21 cellular contexts compared by ENCODE assay signal in genomic region chr15:91383532-91383931, GRCh38.
DNase-seq lines count a peak whose midpoint lies in the region; ATAC-seq, FAIRE-seq and TF ChIP-seq lines count a peak whose summit lies in the region.
"Had no signal": no experiment of that assay in that cellular context is flagged by ENCODE, and none has a peak within 500 bp of the region (broad histone marks: within the 10 kb centered on the region; RNA-seq: fewer than 3 reads in every experiment).

No MANE protein-coding gene starts in this region.

- H3K4me1 ChIP-seq in A549, result no peaks in the 10 kb centered on the region
- H3K4me1 ChIP-seq: Caco-2 had no signal

- H3K4me1 Mint-ChIP-seq in activated T-cell treated with anti-CD3 and anti-CD28 coated beads, Interleukin-2, amount 50 U/mL, for 72 hours (ENCODE audit: low read depth), result no peaks in the 10 kb centered on the region
- H3K4me1 Mint-ChIP-seq: B cell had no signal

- TF ChIP-seq RAD21 in A549 (conservative IDR thresholded peaks at IDR 0.05 in 1 of 2, IDR thresholded peaks at IDR 0.05 in 1 of 2), result no peak

- H3K36me3 Mint-ChIP-seq in activated T-cell treated with anti-CD3 and anti-CD28 coated beads, Interleukin-2, amount 50 U/mL, for 72 hours (ENCODE audit: insufficient read depth in 2 of 2), result no peaks in the 10 kb centered on the region
- H3K36me3 Mint-ChIP-seq: CD8-positive, alpha-beta T cell had no signal

- 6% methylated on average over 2 of the region's 2 CpGs for WGBS in A549 (ENCODE audit: missing lambda C conversion rate)

- no peak for TF ChIP-seq EP300 in A549 (IDR thresholded peaks at IDR 0.05)

- no peak for TF ChIP-seq POLR2A in A549 (IDR thresholded peaks at IDR 0.05; ENCODE audit: low read length)

- FAIRE-seq in A549 (lab: Jason Lieb, UNC), result peak; percentile 68
- FAIRE-seq: A204.1, D721Med, G401.6, GM12891, GM19239 had no signal

- POLR2A ChIA-PET in A549 (lab: Yijun Ruan, JAX), result no interaction called here

- H3K4me3 Mint-ChIP-seq in activated T-cell treated with anti-CD3 and anti-CD28 coated beads, Interleukin-2, amount 50 U/mL, for 72 hours, result no peak overlapping the region
- H3K4me3 Mint-ChIP-seq: B cell; CD4-positive, alpha-beta T cell; CD8-positive, alpha-beta T cell had no signal

- peaks cover 0 to 7% of the 10 kb centered on the region in 2 donors for H3K9me3 Mint-ChIP-seq in activated T-cell treated with anti-CD3 and anti-CD28 coated beads, Interleukin-2, amount 50 U/mL, for 72 hours
- H3K9me3 Mint-ChIP-seq: CD4-positive, alpha-beta T cell had no signal

- H3K27ac Mint-ChIP-seq in activated T-cell treated with anti-CD3 and anti-CD28 coated beads, Interleukin-2, amount 50 U/mL, for 72 hours, result peak overlapping the region; percentile 1
- H3K27ac Mint-ChIP-seq: B cell; CD4-positive, alpha-beta T cell; CD8-positive, alpha-beta T cell had no signal

- TF ChIP-seq CTCF in A549 (IDR thresholded peaks at IDR 0.05), result no peak

- no peaks in the 10 kb centered on the region; the same call in 2 of the 3 replicates for H3K9me3 ChIP-seq in A549
- H3K9me3 ChIP-seq: Caco-2 had no signal

- H3K27ac ChIP-seq in A549, result no peak overlapping the region
- H3K27ac ChIP-seq: 22Rv1; BLaER1 treated with 17β-estradiol and CSF1 and Interleukin-3, amounts not matched to agents 10 nM and 100 nM; C4-2B had no signal

- no peaks in the 10 kb centered on the region for H3K27me3 Mint-ChIP-seq in activated T-cell treated with anti-CD3 and anti-CD28 coated beads, Interleukin-2, amount 50 U/mL, for 72 hours (ENCODE audit: low read depth)
- H3K27me3 Mint-ChIP-seq: B cell had no signal

- no peak overlapping the region for H3K4me2 ChIP-seq in A549

- DNase-seq in activated T-cell treated with anti-CD3 and anti-CD28 coated beads, Interleukin-2, amount 50 U/mL, for 72 hours, result no peak
- no peak for DNase-seq in activated T-cell treated with anti-CD3 and anti-CD28 coated beads, Interleukin-2, amount 50 U/mL, for 48 hours
- DNase-seq in A549 (ENCODE audit: low read depth in 1 of 2, low spot score in 1 of 2), result no peak
- no peak for DNase-seq in left lobe of liver (ENCODE audit: low spot score)
- DNase-seq in A172 (ENCODE audit: low spot score), result no peak
- DNase-seq in dermis blood vessel endothelial cell, result no peak
- DNase-seq: Caco-2; Calu3; CD4-positive, alpha-beta T cell; CD8-positive, alpha-beta T cell; DMS79 treated with DMSO at 0.1 percent for 48 hours; GF-D8 had no signal

- no peak for ATAC-seq in activated T-cell treated with anti-CD3 and anti-CD28 coated beads, Interleukin-2, amount 50 U/mL, for 72 hours (replicated peaks in 1 of 2)
- ATAC-seq in A549, result no peak
- peak; percentile 65 for ATAC-seq in left lobe of liver
- ATAC-seq: CD8-positive, alpha-beta T cell had no signal

- CTCF ChIA-PET in A549 (lab: Yijun Ruan, JAX), result no interaction called here

- no peak overlapping the region for H3K4me3 ChIP-seq in A549
- H3K4me3 ChIP-seq: BLaER1 treated with 17β-estradiol and CSF1 and Interleukin-3, amounts not matched to agents 10 nM and 100 nM had no signal

TF ChIP-seq in A549, 52 proteins besides CTCF, POLR2A, EP300 and RAD21:
- no peak for TF ChIP-seq KDM5A (IDR thresholded peaks at IDR 0.05)
- no peak for TF ChIP-seq CEBPB (IDR thresholded peaks at IDR 0.05)
- no peak for TF ChIP-seq ZFP36 (IDR thresholded peaks at IDR 0.05; ENCODE audit: borderline replicate concordance, partially characterized antibody)
- TF ChIP-seq EHF (CRISPR knock-in tag; IDR thresholded peaks at IDR 0.05), result no peak
- no peak for TF ChIP-seq RARB (CRISPR knock-in tag; IDR thresholded peaks at IDR 0.05)
- TF ChIP-seq, protein P1, sequence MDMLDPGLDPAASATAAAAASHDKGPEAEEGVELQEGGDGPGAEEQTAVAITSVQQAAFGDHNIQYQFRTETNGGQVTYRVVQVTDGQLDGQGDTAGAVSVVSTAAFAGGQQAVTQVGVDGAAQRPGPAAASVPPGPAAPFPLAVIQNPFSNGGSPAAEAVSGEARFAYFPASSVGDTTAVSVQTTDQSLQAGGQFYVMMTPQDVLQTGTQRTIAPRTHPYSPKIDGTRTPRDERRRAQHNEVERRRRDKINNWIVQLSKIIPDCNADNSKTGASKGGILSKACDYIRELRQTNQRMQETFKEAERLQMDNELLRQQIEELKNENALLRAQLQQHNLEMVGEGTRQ (IDR thresholded peaks at IDR 0.05), result no peak
- TF ChIP-seq TP53 (CRISPR knock-in tag; IDR thresholded peaks at IDR 0.05), result no peak
- TF ChIP-seq CBX2 (IDR thresholded peaks at IDR 0.05; ENCODE audit: borderline replicate concordance, low read depth), result no peak
- no peak for TF ChIP-seq SREBF2 (IDR thresholded peaks at IDR 0.05)
- no peak for TF ChIP-seq FOSL2 (IDR thresholded peaks at IDR 0.05)
- TF ChIP-seq FOSL2 (CRISPR knock-in tag; IDR thresholded peaks at IDR 0.05), result no peak
- TF ChIP-seq MAX (IDR thresholded peaks at IDR 0.05), result no peak
- TF ChIP-seq CHD2 (IDR thresholded peaks at IDR 0.05; ENCODE audit: low read length, partially characterized antibody), result no peak
- no peak for TF ChIP-seq MAFK (IDR thresholded peaks at IDR 0.05; ENCODE audit: partially characterized antibody)
- no peak for TF ChIP-seq FOXS1 (CRISPR knock-in tag; IDR thresholded peaks at IDR 0.05)
- TF ChIP-seq, protein P2, sequence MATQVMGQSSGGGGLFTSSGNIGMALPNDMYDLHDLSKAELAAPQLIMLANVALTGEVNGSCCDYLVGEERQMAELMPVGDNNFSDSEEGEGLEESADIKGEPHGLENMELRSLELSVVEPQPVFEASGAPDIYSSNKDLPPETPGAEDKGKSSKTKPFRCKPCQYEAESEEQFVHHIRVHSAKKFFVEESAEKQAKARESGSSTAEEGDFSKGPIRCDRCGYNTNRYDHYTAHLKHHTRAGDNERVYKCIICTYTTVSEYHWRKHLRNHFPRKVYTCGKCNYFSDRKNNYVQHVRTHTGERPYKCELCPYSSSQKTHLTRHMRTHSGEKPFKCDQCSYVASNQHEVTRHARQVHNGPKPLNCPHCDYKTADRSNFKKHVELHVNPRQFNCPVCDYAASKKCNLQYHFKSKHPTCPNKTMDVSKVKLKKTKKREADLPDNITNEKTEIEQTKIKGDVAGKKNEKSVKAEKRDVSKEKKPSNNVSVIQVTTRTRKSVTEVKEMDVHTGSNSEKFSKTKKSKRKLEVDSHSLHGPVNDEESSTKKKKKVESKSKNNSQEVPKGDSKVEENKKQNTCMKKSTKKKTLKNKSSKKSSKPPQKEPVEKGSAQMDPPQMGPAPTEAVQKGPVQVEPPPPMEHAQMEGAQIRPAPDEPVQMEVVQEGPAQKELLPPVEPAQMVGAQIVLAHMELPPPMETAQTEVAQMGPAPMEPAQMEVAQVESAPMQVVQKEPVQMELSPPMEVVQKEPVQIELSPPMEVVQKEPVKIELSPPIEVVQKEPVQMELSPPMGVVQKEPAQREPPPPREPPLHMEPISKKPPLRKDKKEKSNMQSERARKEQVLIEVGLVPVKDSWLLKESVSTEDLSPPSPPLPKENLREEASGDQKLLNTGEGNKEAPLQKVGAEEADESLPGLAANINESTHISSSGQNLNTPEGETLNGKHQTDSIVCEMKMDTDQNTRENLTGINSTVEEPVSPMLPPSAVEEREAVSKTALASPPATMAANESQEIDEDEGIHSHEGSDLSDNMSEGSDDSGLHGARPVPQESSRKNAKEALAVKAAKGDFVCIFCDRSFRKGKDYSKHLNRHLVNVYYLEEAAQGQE (IDR thresholded peaks at IDR 0.05), result no peak
